In genomic region chr1:95640746-95641145, GRCh38 we compare ENCODE assay signal across 13 cellular contexts.
DNase-seq lines count a peak whose midpoint lies in the region; TF ChIP-seq lines count a peak whose summit lies in the region.
"Had no signal": no experiment of that assay in that cellular context is flagged by ENCODE, and none has a peak within 500 bp of the region (broad histone marks: within the 10 kb centered on the region; RNA-seq: fewer than 3 reads in every experiment).

No MANE protein-coding gene starts in this region.

- no peak for TF ChIP-seq CTCF in cardiac fibroblast (IDR thresholded peaks at IDR 0.05; ENCODE audit: low read depth, low read length)
- no peak for TF ChIP-seq CTCF in type B pancreatic cell (conservative IDR thresholded peaks at IDR 0.05)

- no peak overlapping the region for H3K4me3 Mint-ChIP-seq in activated T-cell treated with anti-CD3 and anti-CD28 coated beads, Interleukin-2, amount 50 U/mL, for 24 hours
- no peak overlapping the region for H3K4me3 Mint-ChIP-seq in type B pancreatic cell
- H3K4me3 Mint-ChIP-seq: endodermal cell, IgD-negative memory B cell had no signal

- H3K9me3 Mint-ChIP-seq in activated T-cell treated with anti-CD3 and anti-CD28 coated beads, Interleukin-2, amount 50 U/mL, for 24 hours = peaks cover 2% of the 10 kb centered on the region
- H3K9me3 Mint-ChIP-seq in type B pancreatic cell = no peaks in the 10 kb centered on the region
- H3K9me3 Mint-ChIP-seq: endodermal cell, IgD-negative memory B cell had no signal

- no peaks in the 10 kb centered on the region for H3K27me3 Mint-ChIP-seq in activated T-cell treated with anti-CD3 and anti-CD28 coated beads, Interleukin-2, amount 50 U/mL, for 24 hours
- H3K27me3 Mint-ChIP-seq in type B pancreatic cell = no peaks in the 10 kb centered on the region
- H3K27me3 Mint-ChIP-seq: IgD-negative memory B cell had no signal

- H3K4me3 ChIP-seq in cardiac fibroblast (replicated peaks in 1 of 2; ENCODE audit: low read depth in 2 of 2, low read length in 2 of 2) = no peak overlapping the region
- H3K4me3 ChIP-seq: thoracic aorta had no signal

- H3K4me1 Mint-ChIP-seq in activated T-cell treated with anti-CD3 and anti-CD28 coated beads, Interleukin-2, amount 50 U/mL, for 24 hours (ENCODE audit: low read depth) = no peaks in the 10 kb centered on the region
- H3K4me1 Mint-ChIP-seq in type B pancreatic cell (ENCODE audit: unreplicated experiment) = peaks cover 5% of the 10 kb centered on the region
- H3K4me1 Mint-ChIP-seq: IgD-negative memory B cell had no signal

- DNase-seq in NCI-H1092 (lab: John Stamatoyannopoulos, UW) (peak; percentile 51), NCI-H748 (lab: John Stamatoyannopoulos, UW; ENCODE audit: unreplicated experiment) (peak; percentile 84), cardiac fibroblast (ENCODE audit: low read depth in 2 of 2) (peak; percentile 3 to 16), putamen (ENCODE audit: low spot score) (peak; percentile 13), type B pancreatic cell (ENCODE audit: extremely low spot score, unreplicated experiment) (no peak)
- no peak for DNase-seq in activated T-cell treated with anti-CD3 and anti-CD28 coated beads, Interleukin-2, amount 50 U/mL, for 24 hours
- DNase-seq in activated naive CD4-positive, alpha-beta T cell (lab: John Stamatoyannopoulos, UW) = no peak
- DNase-seq: activated CD8-positive, alpha-beta memory T cell treated with anti-CD3 and anti-CD28 coated beads, Interleukin-2, amount 50 U/mL, for 4 hours; amniotic stem cell; endodermal cell; NCI-H187 treated with DMSO at 0.1 percent for 48 hours had no signal

- no peaks in the 10 kb centered on the region for H3K36me3 Mint-ChIP-seq in activated T-cell treated with anti-CD3 and anti-CD28 coated beads, Interleukin-2, amount 50 U/mL, for 24 hours (ENCODE audit: low read depth)
- H3K36me3 Mint-ChIP-seq in type B pancreatic cell = no peaks in the 10 kb centered on the region
- H3K36me3 Mint-ChIP-seq: IgD-negative memory B cell had no signal

- H3K27ac Mint-ChIP-seq in activated T-cell treated with anti-CD3 and anti-CD28 coated beads, Interleukin-2, amount 50 U/mL, for 24 hours = no peak overlapping the region
- H3K27ac Mint-ChIP-seq in type B pancreatic cell = no peak overlapping the region
- H3K27ac Mint-ChIP-seq: endodermal cell, IgD-negative memory B cell had no signal

Comparison
In these comparisons a context has a peak if more than half of its experiments do, and no peak if none do; other contexts are left out.
1. DNase-seq: peak in NCI-H1092 (single experiment), NCI-H748 (single experiment), cardiac fibroblast (2 of 2) and putamen (single experiment); none in activated T-cell treated with anti-CD3 and anti-CD28 coated beads, Interleukin-2, amount 50 U/mL, for 24 hours (single experiment), type B pancreatic cell (single experiment) and activated naive CD4-positive, alpha-beta T cell (0 of 4).